Comparison of ENCODE assay signal across 9 cellular contexts in the genomic region with DNA sequence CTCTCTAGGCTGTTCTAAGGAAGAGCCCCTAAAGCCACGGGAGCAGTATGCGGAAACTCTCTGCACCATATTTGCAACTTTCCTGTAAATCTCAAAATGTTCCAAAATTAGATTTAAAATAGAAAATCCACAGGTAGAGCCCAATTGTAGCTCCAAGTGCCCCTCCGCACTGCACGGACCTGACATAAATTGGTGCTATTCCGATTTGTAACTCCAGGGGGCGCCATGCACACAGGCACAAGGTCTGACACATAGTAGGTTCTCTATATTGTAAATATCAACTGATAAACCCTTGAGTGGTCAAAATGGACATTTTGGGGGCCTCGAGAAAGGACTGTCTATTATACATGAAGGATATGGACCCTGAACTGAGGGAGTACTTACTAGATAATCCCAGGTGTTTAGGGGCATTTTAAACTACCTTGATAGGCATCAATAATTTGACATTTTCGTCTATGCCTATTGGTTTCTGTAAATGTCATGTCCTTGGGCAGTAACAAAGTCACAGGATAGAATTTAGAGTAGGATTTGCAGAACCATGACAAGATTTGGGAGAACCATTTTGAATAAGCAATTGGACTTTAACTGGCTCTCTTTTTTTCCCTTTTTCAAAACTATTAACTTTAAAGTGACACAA. TPM values are rescaled to one million over a fixed set of nuclear protein-coding genes. Genes with fewer than 3 reads are reported as not detected.
A peak's percentile ranks its signal among the peaks of the same experiment; 100 is the strongest.
DNase-seq lines count a peak whose midpoint lies in the region; ATAC-seq, FAIRE-seq and TF ChIP-seq lines count a peak whose summit lies in the region.
"Had no signal": no experiment of that assay in that cellular context is flagged by ENCODE, and none has a peak within 500 bp of the region (broad histone marks: within the 10 kb centered on the region; RNA-seq: fewer than 3 reads in every experiment).

No MANE protein-coding gene starts in this region.

- H3F3A ChIP-seq in PC-9 (ENCODE audit: insufficient read depth, low read depth) = no peaks in the 10 kb centered on the region

- peak; percentile 80 for FAIRE-seq in GM12891 (lab: Jason Lieb, UNC)

- no peaks in the 10 kb centered on the region for H3K9me3 ChIP-seq in PC-9 (ENCODE audit: insufficient read depth, low read depth)
- no peaks in the 10 kb centered on the region for H3K9me3 ChIP-seq in right atrium auricular region

- no peak overlapping the region for H2AFZ ChIP-seq in PC-9

- intact Hi-C loops in PC-9 (cut with micrococcal nuclease; ENCODE audit: unreplicated experiment) (no loop called here), sciatic nerve (cut with DNase I) (loop anchor here (5.0 kb wide), 1 partner anchor 1821 kb away; no protein-coding TSS in a partner anchor)

- H3K4me2 ChIP-seq in PC-9 = no peak overlapping the region

- DNase-seq in GM12891 (ENCODE audit: insufficient read length, low spot score) = no peak
- peak in 1 of 2 experiments; percentile 5 for DNase-seq in PC-9
- peak; percentile 25 for DNase-seq in activated T-helper 9 cell treated with anti-CD3 and anti-CD28 coated beads, Interleukin-2, amount 50 U/mL, for 16 hours (ENCODE audit: low read depth)
- no peak for DNase-seq in right atrium auricular region (ENCODE audit: low spot score)
- peak; percentile 53 to 73 for DNase-seq in stimulated activated CD4-positive, alpha-beta T cell treated with anti-CD3 and anti-CD28 coated beads, Interleukin-2, amount 100 ng/mL, for 24 hours
- DNase-seq in retina = no peak
- no peak for DNase-seq in sciatic nerve (ENCODE audit: low spot score)
- DNase-seq: activated naive CD8-positive, alpha-beta T cell treated with anti-CD3 and anti-CD28 coated beads, Interleukin-2, amount 10 ng/mL, durations not matched to agents 7 days and 5 days had no signal

- POLR2A ChIA-PET in PC-9 (lab: Charles Lee; ENCODE audit: unreplicated experiment) = interaction anchor here (0.7 kb wide), 1 partner anchor 1023 kb away, joined by 4 read pairs; no protein-coding TSS in a partner anchor

- peaks cover 3% of the 10 kb centered on the region; the same call in 1 of the 2 replicates for H4K20me1 ChIP-seq in PC-9 (ENCODE audit: insufficient read depth)

- no peaks in the 10 kb centered on the region for H3K9me2 ChIP-seq in PC-9 (ENCODE audit: insufficient read depth)

- ATAC-seq in sciatic nerve = no peak
- no peak for ATAC-seq in GM19397 (IDR thresholded peaks at IDR 0.05; ENCODE audit: unreplicated experiment)

- H3K4me3 ChIP-seq in PC-9 (no peak overlapping the region), right atrium auricular region (no peak overlapping the region)

- H3K4me1 ChIP-seq in PC-9 (replicated peaks; ENCODE audit: insufficient read depth) (no peaks in the 10 kb centered on the region), right atrium auricular region (no peaks in the 10 kb centered on the region)

- no peak for TF ChIP-seq POLR2A in GM12891 (IDR thresholded peaks at IDR 0.05; ENCODE audit: low read depth, low read length)

- H3K79me2 ChIP-seq in PC-9 (ENCODE audit: low read depth) = no peaks in the 10 kb centered on the region

- BruUV-seq in PC-9 (replicated peaks; lab: Mats Ljungman, UMichigan) = no TSS peak

- H3K27me3 ChIP-seq in PC-9 (ENCODE audit: insufficient read depth, low read depth) (peaks cover 49% of the 10 kb centered on the region), right atrium auricular region (no peaks in the 10 kb centered on the region)

- no peak overlapping the region for H3K27ac ChIP-seq in PC-9
- no peak overlapping the region for H3K27ac ChIP-seq in right atrium auricular region

- CTCF ChIA-PET in PC-9 (lab: Charles Lee) = interaction anchor here (0.5 to 0.8 kb wide), 3 partner anchors 284 to 576 kb away, joined by 3 read pairs; no protein-coding TSS in a partner anchor

- H3K36me3 ChIP-seq in PC-9 (ENCODE audit: low read depth) = no peaks in the 10 kb centered on the region
- no peaks in the 10 kb centered on the region for H3K36me3 ChIP-seq in right atrium auricular region

- TF ChIP-seq CTCF in PC-9 (conservative IDR thresholded peaks at IDR 0.05) = peak; percentile 95
- peak; percentile 78 to 86 for TF ChIP-seq CTCF in right atrium auricular region (IDR thresholded peaks at IDR 0.05)

TF ChIP-seq in GM12891, 5 proteins besides CTCF, POLR2A, EP300 and RAD21:
- TF ChIP-seq POLR2AphosphoS5 (IDR thresholded peaks at IDR 0.05; ENCODE audit: low read depth, low read length) (no peak), SPI1 (IDR thresholded peaks at IDR 0.05; ENCODE audit: low read depth, low read length) (no peak), POU2F2 (IDR thresholded peaks at IDR 0.05; ENCODE audit: low read depth, low read length) (no peak), TAF1 (IDR thresholded peaks at IDR 0.05; ENCODE audit: low read depth, low read length) (no peak), PAX5 (IDR thresholded peaks at IDR 0.05; ENCODE audit: insufficient read depth, low read length, severe bottlenecking) (no peak)

RNA-seq across cellular contexts. Expression of gene TMEM132E, which starts 36.6 kb away (rescaled TPM):
- not detected for polyA plus RNA-seq in GM12891 (2012; ENCODE audit: low read depth, missing spikeins)
- not detected in 2 replicates for total RNA-seq in PC-9 (2021)
- total RNA-seq in right atrium auricular region = under 1 TPM; 0.24 to 0.26 TPM
- total RNA-seq in sciatic nerve = 0.58 TPM

Comparison
In these comparisons a context has a peak if more than half of its experiments do, and no peak if none do; other contexts are left out.
1. DNase-seq: peak in activated T-helper 9 cell treated with anti-CD3 and anti-CD28 coated beads, Interleukin-2, amount 50 U/mL, for 16 hours (single experiment) and stimulated activated CD4-positive, alpha-beta T cell treated with anti-CD3 and anti-CD28 coated beads, Interleukin-2, amount 100 ng/mL, for 24 hours (2 of 2); none in GM12891 (single experiment), right atrium auricular region (single experiment), retina (single experiment) and sciatic nerve (single experiment).